24 cellular contexts compared by ENCODE assay signal in genomic region chr3:101703169-101703568, GRCh38. TPM values are rescaled to one million over a fixed set of nuclear protein-coding genes. Genes with fewer than 3 reads are reported as not detected.
DNase-seq lines count a peak whose midpoint lies in the region; ATAC-seq, FAIRE-seq and TF ChIP-seq lines count a peak whose summit lies in the region.
"Had no signal": no experiment of that assay in that cellular context is flagged by ENCODE, and none has a peak within 500 bp of the region (broad histone marks: within the 10 kb centered on the region; RNA-seq: fewer than 3 reads in every experiment).

No MANE protein-coding gene starts in this region.

- H3K4me3 Mint-ChIP-seq in activated T-cell treated with anti-CD3 and anti-CD28 coated beads, Interleukin-2, amount 50 U/mL, for 4 hours = no peak overlapping the region
- H3K4me3 Mint-ChIP-seq in T-cell = no peak overlapping the region
- H3K4me3 Mint-ChIP-seq: activated naive CD8-positive, alpha-beta T cell treated with anti-CD3 and anti-CD28 coated beads for 36 hours; activated T-helper 17 cell treated with anti-CD3 and anti-CD28 coated beads, Interleukin-2, amount 50 U/mL, for 72 hours; nephron progenitor cell; T-helper 2 cell treated with Interferon-gamma antibody and Interleukin-4, amounts not matched to agents 5 μg/mL and 100 μg/mL, for 36 hours had no signal

- CTCF ChIA-PET in T-cell (lab: Charles Lee) = no interaction called here

- POLR2A ChIA-PET in T-cell (lab: Charles Lee) = no interaction called here

- FAIRE-seq in bronchial epithelial cell (lab: Jason Lieb, UNC) = no peak
- FAIRE-seq: RCC 7860 had no signal

- no peaks in the 10 kb centered on the region for H3K27me3 ChIP-seq in bronchial epithelial cell (ENCODE audit: control insufficient read depth, insufficient read depth, low read length)
- no peaks in the 10 kb centered on the region for H3K27me3 ChIP-seq in lung (ENCODE audit: control insufficient read depth, insufficient read depth)
- H3K27me3 ChIP-seq in aorta (ENCODE audit: control insufficient read depth in 1 of 2, insufficient read depth in 2 of 2, low read length in 1 of 2) = no peaks in the 10 kb centered on the region
- H3K27me3 ChIP-seq: uterus had no signal

- H3K27ac ChIP-seq in lung (ENCODE audit: low read depth in 1 of 2, low read length in 1 of 2) = peak overlapping the region in 1 of 2 donors; percentile 80
- H3K27ac ChIP-seq in aorta (ENCODE audit: low read depth in 1 of 2, low read length in 2 of 2) = no peak overlapping the region
- H3K27ac ChIP-seq: SK-N-MC, uterus had no signal

- DNase-seq in Daoy (ENCODE audit: low read depth) = peak; percentile 33
- peak; percentile 68 for DNase-seq in NCI-H226
- peak; percentile 93 for DNase-seq in bronchial epithelial cell (ENCODE audit: low read depth)
- DNase-seq in lung (ENCODE audit: low spot score) = no peak
- DNase-seq in activated T-cell treated with anti-CD3 and anti-CD28 coated beads, Interleukin-2, amount 50 U/mL, for 4 hours = no peak
- no peak for DNase-seq in T-cell
- DNase-seq in aorta = no peak
- no peak for DNase-seq in EL
- DNase-seq: activated CD4-positive, alpha-beta T cell treated with anti-CD3 and anti-CD28 coated beads, Interleukin-2, amount 50 U/mL, for 1 hour; activated naive CD8-positive, alpha-beta T cell treated with anti-CD3 and anti-CD28 coated beads for 36 hours; C1 segment of cervical spinal cord; effector CD8-positive, alpha-beta T cell; NCI-H2081 treated with DMSO at 0.1 percent for 48 hours; NCI-H446; nephron progenitor cell; posterior cingulate gyrus; stimulated activated CD4-positive, alpha-beta T cell treated with anti-CD3 and anti-CD28 coated beads, Interleukin-15, amount 100 ng/mL, for 24 hours; uterus had no signal

- H3K36me3 ChIP-seq in bronchial epithelial cell (ENCODE audit: control insufficient read depth, insufficient read depth, low read length) = no peaks in the 10 kb centered on the region
- no peaks in the 10 kb centered on the region for H3K36me3 ChIP-seq in lung (ENCODE audit: control insufficient read depth in 2 of 2, insufficient read depth in 2 of 2, low read length in 2 of 2)
- no peaks in the 10 kb centered on the region for H3K36me3 ChIP-seq in aorta (ENCODE audit: control insufficient read depth in 1 of 2, insufficient read depth in 2 of 2, low read length in 1 of 2)
- H3K36me3 ChIP-seq: uterus had no signal

- TF ChIP-seq CTCF in bronchial epithelial cell (IDR thresholded peaks at IDR 0.05; ENCODE audit: insufficient read depth, low read length, severe bottlenecking) (no peak), lung (IDR thresholded peaks at IDR 0.05; ENCODE audit: control extremely low read depth, extremely low read depth) (no peak)

- H3K9me3 ChIP-seq in lung (ENCODE audit: control insufficient read depth in 2 of 2, insufficient read depth in 1 of 2, low read length in 1 of 2) (no peaks in the 10 kb centered on the region), aorta (ENCODE audit: control insufficient read depth, low read length) (no peaks in the 10 kb centered on the region)
- H3K9me3 ChIP-seq: uterus had no signal

- intact Hi-C loops in aorta (cut with DNase I) = no loop called here

- no peak overlapping the region for H3K27ac Mint-ChIP-seq in T-cell
- H3K27ac Mint-ChIP-seq: activated naive CD8-positive, alpha-beta T cell treated with anti-CD3 and anti-CD28 coated beads for 36 hours; activated T-helper 17 cell treated with anti-CD3 and anti-CD28 coated beads, Interleukin-2, amount 50 U/mL, for 72 hours; nephron progenitor cell; T-helper 2 cell treated with Interferon-gamma antibody and Interleukin-4, amounts not matched to agents 5 μg/mL and 100 μg/mL, for 36 hours had no signal

- H3K9me3 Mint-ChIP-seq in activated T-cell treated with anti-CD3 and anti-CD28 coated beads, Interleukin-2, amount 50 U/mL, for 4 hours = no peaks in the 10 kb centered on the region
- H3K9me3 Mint-ChIP-seq in T-cell = no peaks in the 10 kb centered on the region
- H3K9me3 Mint-ChIP-seq: activated naive CD8-positive, alpha-beta T cell treated with anti-CD3 and anti-CD28 coated beads for 36 hours; activated T-helper 17 cell treated with anti-CD3 and anti-CD28 coated beads, Interleukin-2, amount 50 U/mL, for 72 hours; nephron progenitor cell; T-helper 2 cell treated with Interferon-gamma antibody and Interleukin-4, amounts not matched to agents 5 μg/mL and 100 μg/mL, for 36 hours had no signal

- H3K27me3 Mint-ChIP-seq in activated T-cell treated with anti-CD3 and anti-CD28 coated beads, Interleukin-2, amount 50 U/mL, for 4 hours (ENCODE audit: low read depth) = no peaks in the 10 kb centered on the region
- no peaks in the 10 kb centered on the region for H3K27me3 Mint-ChIP-seq in T-cell
- H3K27me3 Mint-ChIP-seq: activated naive CD8-positive, alpha-beta T cell treated with anti-CD3 and anti-CD28 coated beads for 36 hours; activated T-helper 17 cell treated with anti-CD3 and anti-CD28 coated beads, Interleukin-2, amount 50 U/mL, for 72 hours had no signal

- 71 to 81% methylated on average over 2 of the region's 2 CpGs for WGBS in lung, 2 donors
- WGBS in aorta, 2 donors = 80 to 83% methylated on average over 2 of the region's 2 CpGs

- H3K4me1 ChIP-seq in lung (ENCODE audit: control insufficient read depth in 2 of 2, insufficient read depth in 2 of 2, low read length in 2 of 2) = peaks cover 0 to 6% of the 10 kb centered on the region in 2 donors
- no peaks in the 10 kb centered on the region for H3K4me1 ChIP-seq in aorta (ENCODE audit: control insufficient read depth in 1 of 2, insufficient read depth in 2 of 2, low read length in 2 of 2)
- H3K4me1 ChIP-seq: uterus had no signal

- ATAC-seq in lung (ENCODE audit: insufficient read depth, low FRiP score) = peak; percentile 75
- ATAC-seq in activated T-cell treated with anti-CD3 and anti-CD28 coated beads, Interleukin-2, amount 50 U/mL, for 4 hours = no peak
- ATAC-seq in T-cell (replicated peaks in 1 of 4) = no peak
- ATAC-seq in aorta (ENCODE audit: low FRiP score) = no peak
- ATAC-seq: activated T-helper 17 cell treated with anti-CD3 and anti-CD28 coated beads, Interleukin-2, amount 50 U/mL, for 72 hours; left lobe of liver; sciatic nerve had no signal

- H3K36me3 Mint-ChIP-seq in activated T-cell treated with anti-CD3 and anti-CD28 coated beads, Interleukin-2, amount 50 U/mL, for 4 hours (ENCODE audit: insufficient read depth) = no peaks in the 10 kb centered on the region
- H3K36me3 Mint-ChIP-seq in T-cell = no peaks in the 10 kb centered on the region
- H3K36me3 Mint-ChIP-seq: activated naive CD8-positive, alpha-beta T cell treated with anti-CD3 and anti-CD28 coated beads for 36 hours had no signal

- H3K4me3 ChIP-seq in bronchial epithelial cell (ENCODE audit: low read depth, low read length) (peak overlapping the region; percentile 15), lung (peak overlapping the region; percentile 8), aorta (ENCODE audit: low read length in 2 of 2) (no peak overlapping the region)
- H3K4me3 ChIP-seq: SK-N-MC, uterus had no signal

- no peaks in the 10 kb centered on the region for H3K4me1 Mint-ChIP-seq in activated T-cell treated with anti-CD3 and anti-CD28 coated beads, Interleukin-2, amount 50 U/mL, for 4 hours (ENCODE audit: low read depth)
- no peaks in the 10 kb centered on the region for H3K4me1 Mint-ChIP-seq in T-cell
- H3K4me1 Mint-ChIP-seq: activated naive CD8-positive, alpha-beta T cell treated with anti-CD3 and anti-CD28 coated beads for 36 hours; activated T-helper 17 cell treated with anti-CD3 and anti-CD28 coated beads, Interleukin-2, amount 50 U/mL, for 72 hours; nephron progenitor cell had no signal

RNA-seq across cellular contexts. Expression of gene RPL24, which starts 16.7 kb away (rescaled TPM):
- total RNA-seq in Daoy (2014; rRNA removed; shearing (Covaris generic)) = 2,801 and 2,885 TPM in 2 replicates
- total RNA-seq in bronchial epithelial cell (1,828 and 1,902 TPM in 2 replicates), lung (1,000 to 10,000 TPM in 1 of 2 donors, 100 to 1,000 TPM in 1; 883 to 1,468 TPM), T-cell (1,000 to 10,000 TPM; 1,381 to 1,498 (median 1,473) TPM), aorta (100 to 1,000 TPM; 752 to 765 TPM)
- polyA plus RNA-seq in lung (1,000 to 10,000 TPM; 1,147 to 4,516 TPM), aorta (1,000 to 10,000 TPM; 1,955 to 4,322 TPM)
- 1,000 to 10,000 TPM; 2,191 to 2,257 (median 2,224) TPM for total RNA-seq in activated T-cell treated with anti-CD3 and anti-CD28 coated beads, Interleukin-2, amount 50 U/mL, for 4 hours

RNA-seq across cellular contexts. Expression of gene CEP97, which starts 21.2 kb away (rescaled TPM):
- 17.3 and 17.6 TPM in 2 replicates for total RNA-seq in Daoy (2014; rRNA removed; shearing (Covaris generic))
- 12.0 and 13.4 TPM in 2 replicates for total RNA-seq in bronchial epithelial cell
- 10 to 100 TPM; 11.1 to 21.0 TPM for total RNA-seq in lung
- polyA plus RNA-seq in lung = 1 to 10 TPM; 1.9 to 2.1 TPM
- 10 to 100 TPM; 11.8 to 14.1 (median 12.9) TPM for total RNA-seq in activated T-cell treated with anti-CD3 and anti-CD28 coated beads, Interleukin-2, amount 50 U/mL, for 4 hours
- 10 to 100 TPM in 4 of 5 donors, 1 to 10 TPM in 1; 9.9 to 13.9 (median 12.7) TPM for total RNA-seq in T-cell
- total RNA-seq in aorta = 10 to 100 TPM in 1 of 2 donors, 1 to 10 TPM in 1; 9.0 to 11.9 TPM
- polyA plus RNA-seq in aorta = 1 to 10 TPM; 1.6 to 2.4 TPM

RNA-seq across cellular contexts. Expression of gene ZBTB11, which starts 26.2 kb away (rescaled TPM):
- 21.6 and 23.7 TPM in 2 replicates for total RNA-seq in Daoy (2014; rRNA removed; shearing (Covaris generic))
- 30.3 and 34.2 TPM in 2 replicates for total RNA-seq in bronchial epithelial cell
- total RNA-seq in lung = 10 to 100 TPM; 14.3 to 42.5 TPM
- 1 to 10 TPM; 7.5 to 9.3 TPM for polyA plus RNA-seq in lung
- 10 to 100 TPM; 24.1 to 25.8 (median 24.8) TPM for total RNA-seq in activated T-cell treated with anti-CD3 and anti-CD28 coated beads, Interleukin-2, amount 50 U/mL, for 4 hours
- total RNA-seq in T-cell = 10 to 100 TPM; 38.7 to 61.4 (median 45.6) TPM
- total RNA-seq in aorta = 10 to 100 TPM; 15.3 to 18.5 TPM
- 1 to 10 TPM; 3.3 to 5.7 TPM for polyA plus RNA-seq in aorta

Comparison
In these comparisons a context has a peak if more than half of its experiments do, and no peak if none do; other contexts are left out.
1. DNase-seq: peak in Daoy (single experiment), NCI-H226 (single experiment) and bronchial epithelial cell (single experiment); none in lung (single experiment), activated T-cell treated with anti-CD3 and anti-CD28 coated beads, Interleukin-2, amount 50 U/mL, for 4 hours (single experiment), T-cell (0 of 34), aorta (0 of 2) and EL (single experiment).
2. H3K4me3 ChIP-seq: peak in bronchial epithelial cell (single experiment) and lung (single experiment); none in aorta (0 of 2).